In the genomic region with DNA sequence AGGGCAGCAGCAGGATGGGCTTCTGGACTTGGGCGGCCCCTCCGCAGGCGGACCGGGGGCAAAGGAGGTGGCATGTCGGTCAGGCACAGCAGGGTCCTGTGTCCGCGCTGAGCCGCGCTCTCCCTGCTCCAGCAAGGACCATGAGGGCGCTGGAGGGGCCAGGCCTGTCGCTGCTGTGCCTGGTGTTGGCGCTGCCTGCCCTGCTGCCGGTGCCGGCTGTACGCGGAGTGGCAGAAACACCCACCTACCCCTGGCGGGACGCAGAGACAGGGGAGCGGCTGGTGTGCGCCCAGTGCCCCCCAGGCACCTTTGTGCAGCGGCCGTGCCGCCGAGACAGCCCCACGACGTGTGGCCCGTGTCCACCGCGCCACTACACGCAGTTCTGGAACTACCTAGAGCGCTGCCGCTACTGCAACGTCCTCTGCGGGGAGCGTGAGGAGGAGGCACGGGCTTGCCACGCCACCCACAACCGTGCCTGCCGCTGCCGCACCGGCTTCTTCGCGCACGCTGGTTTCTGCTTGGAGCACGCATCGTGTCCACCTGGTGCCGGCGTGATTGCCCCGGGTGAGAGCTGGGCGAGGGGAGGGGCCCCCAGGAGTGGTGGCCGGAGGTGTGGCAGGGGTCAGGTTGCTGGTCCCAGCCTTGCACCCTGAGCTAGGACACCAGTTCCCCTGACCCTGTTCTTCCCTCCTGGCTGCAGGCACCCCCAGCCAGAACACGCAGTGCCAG, we compare ENCODE assay signal across 1 cellular context.
A peak's percentile ranks its signal among the peaks of the same experiment; 100 is the strongest.
TF ChIP-seq lines count a peak whose summit lies in the region.

A gene with protein sequence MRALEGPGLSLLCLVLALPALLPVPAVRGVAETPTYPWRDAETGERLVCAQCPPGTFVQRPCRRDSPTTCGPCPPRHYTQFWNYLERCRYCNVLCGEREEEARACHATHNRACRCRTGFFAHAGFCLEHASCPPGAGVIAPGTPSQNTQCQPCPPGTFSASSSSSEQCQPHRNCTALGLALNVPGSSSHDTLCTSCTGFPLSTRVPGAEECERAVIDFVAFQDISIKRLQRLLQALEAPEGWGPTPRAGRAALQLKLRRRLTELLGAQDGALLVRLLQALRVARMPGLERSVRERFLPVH (plus strand): TSS at position 25 of the 729 bp plus-strand sequence. CDS start 116 bp downstream, at position 141.

TF ChIP-seq in WTC11, 78 proteins besides CTCF, POLR2A, EP300 and RAD21 (continued from another document and continues in another):
- TF ChIP-seq, protein P1, sequence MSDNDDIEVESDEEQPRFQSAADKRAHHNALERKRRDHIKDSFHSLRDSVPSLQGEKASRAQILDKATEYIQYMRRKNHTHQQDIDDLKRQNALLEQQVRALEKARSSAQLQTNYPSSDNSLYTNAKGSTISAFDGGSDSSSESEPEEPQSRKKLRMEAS (CRISPR knock-in tag; IDR thresholded peaks at IDR 0.05): 0 out of 2 replicates have a peak, but pooled peaks have one; percentile 61
- TF ChIP-seq, protein P2, sequence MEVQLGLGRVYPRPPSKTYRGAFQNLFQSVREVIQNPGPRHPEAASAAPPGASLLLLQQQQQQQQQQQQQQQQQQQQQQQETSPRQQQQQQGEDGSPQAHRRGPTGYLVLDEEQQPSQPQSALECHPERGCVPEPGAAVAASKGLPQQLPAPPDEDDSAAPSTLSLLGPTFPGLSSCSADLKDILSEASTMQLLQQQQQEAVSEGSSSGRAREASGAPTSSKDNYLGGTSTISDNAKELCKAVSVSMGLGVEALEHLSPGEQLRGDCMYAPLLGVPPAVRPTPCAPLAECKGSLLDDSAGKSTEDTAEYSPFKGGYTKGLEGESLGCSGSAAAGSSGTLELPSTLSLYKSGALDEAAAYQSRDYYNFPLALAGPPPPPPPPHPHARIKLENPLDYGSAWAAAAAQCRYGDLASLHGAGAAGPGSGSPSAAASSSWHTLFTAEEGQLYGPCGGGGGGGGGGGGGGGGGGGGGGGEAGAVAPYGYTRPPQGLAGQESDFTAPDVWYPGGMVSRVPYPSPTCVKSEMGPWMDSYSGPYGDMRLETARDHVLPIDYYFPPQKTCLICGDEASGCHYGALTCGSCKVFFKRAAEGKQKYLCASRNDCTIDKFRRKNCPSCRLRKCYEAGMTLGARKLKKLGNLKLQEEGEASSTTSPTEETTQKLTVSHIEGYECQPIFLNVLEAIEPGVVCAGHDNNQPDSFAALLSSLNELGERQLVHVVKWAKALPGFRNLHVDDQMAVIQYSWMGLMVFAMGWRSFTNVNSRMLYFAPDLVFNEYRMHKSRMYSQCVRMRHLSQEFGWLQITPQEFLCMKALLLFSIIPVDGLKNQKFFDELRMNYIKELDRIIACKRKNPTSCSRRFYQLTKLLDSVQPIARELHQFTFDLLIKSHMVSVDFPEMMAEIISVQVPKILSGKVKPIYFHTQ (CRISPR knock-in tag; IDR thresholded peaks at IDR 0.05): no peak
- TF ChIP-seq, protein P3, sequence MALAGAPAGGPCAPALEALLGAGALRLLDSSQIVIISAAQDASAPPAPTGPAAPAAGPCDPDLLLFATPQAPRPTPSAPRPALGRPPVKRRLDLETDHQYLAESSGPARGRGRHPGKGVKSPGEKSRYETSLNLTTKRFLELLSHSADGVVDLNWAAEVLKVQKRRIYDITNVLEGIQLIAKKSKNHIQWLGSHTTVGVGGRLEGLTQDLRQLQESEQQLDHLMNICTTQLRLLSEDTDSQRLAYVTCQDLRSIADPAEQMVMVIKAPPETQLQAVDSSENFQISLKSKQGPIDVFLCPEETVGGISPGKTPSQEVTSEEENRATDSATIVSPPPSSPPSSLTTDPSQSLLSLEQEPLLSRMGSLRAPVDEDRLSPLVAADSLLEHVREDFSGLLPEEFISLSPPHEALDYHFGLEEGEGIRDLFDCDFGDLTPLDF (CRISPR knock-in tag; IDR thresholded peaks at IDR 0.05): no peak
- TF ChIP-seq HMGA2 (CRISPR knock-in tag; IDR thresholded peaks at IDR 0.05): no peak
- 0 out of 2 replicates have a peak, but pooled peaks have one; percentile 50 for TF ChIP-seq NR1H2 (CRISPR knock-in tag; IDR thresholded peaks at IDR 0.05)
- no peak for TF ChIP-seq SOX15 (CRISPR knock-in tag; IDR thresholded peaks at IDR 0.05)
- TF ChIP-seq, protein P4, sequence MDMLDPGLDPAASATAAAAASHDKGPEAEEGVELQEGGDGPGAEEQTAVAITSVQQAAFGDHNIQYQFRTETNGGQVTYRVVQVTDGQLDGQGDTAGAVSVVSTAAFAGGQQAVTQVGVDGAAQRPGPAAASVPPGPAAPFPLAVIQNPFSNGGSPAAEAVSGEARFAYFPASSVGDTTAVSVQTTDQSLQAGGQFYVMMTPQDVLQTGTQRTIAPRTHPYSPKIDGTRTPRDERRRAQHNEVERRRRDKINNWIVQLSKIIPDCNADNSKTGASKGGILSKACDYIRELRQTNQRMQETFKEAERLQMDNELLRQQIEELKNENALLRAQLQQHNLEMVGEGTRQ (CRISPR knock-in tag; IDR thresholded peaks at IDR 0.05): no peak
- no peak for TF ChIP-seq GRHL2 (CRISPR knock-in tag; IDR thresholded peaks at IDR 0.05; ENCODE audit: insufficient replicate concordance, severe bottlenecking)
- TF ChIP-seq FOXJ3 (CRISPR knock-in tag; IDR thresholded peaks at IDR 0.05; ENCODE audit: borderline replicate concordance): no peak
- TF ChIP-seq TP53 (CRISPR knock-in tag; IDR thresholded peaks at IDR 0.05): no peak; the same call in 1 of the 2 replicates
- peak; percentile 48; the same call in 1 of the 2 replicates for TF ChIP-seq SP1 (CRISPR knock-in tag; conservative IDR thresholded peaks at IDR 0.05)
- 0 out of 2 replicates have a peak, but pooled peaks have one; percentile 34 for TF ChIP-seq ZNF671 (CRISPR knock-in tag; IDR thresholded peaks at IDR 0.05)
- no peak for TF ChIP-seq ZNF396 (CRISPR knock-in tag; IDR thresholded peaks at IDR 0.05; ENCODE audit: borderline replicate concordance)
- TF ChIP-seq, protein P5, sequence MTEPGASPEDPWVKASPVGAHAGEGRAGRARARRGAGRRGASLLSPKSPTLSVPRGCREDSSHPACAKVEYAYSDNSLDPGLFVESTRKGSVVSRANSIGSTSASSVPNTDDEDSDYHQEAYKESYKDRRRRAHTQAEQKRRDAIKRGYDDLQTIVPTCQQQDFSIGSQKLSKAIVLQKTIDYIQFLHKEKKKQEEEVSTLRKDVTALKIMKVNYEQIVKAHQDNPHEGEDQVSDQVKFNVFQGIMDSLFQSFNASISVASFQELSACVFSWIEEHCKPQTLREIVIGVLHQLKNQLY (CRISPR knock-in tag; IDR thresholded peaks at IDR 0.05): no peak
- TF ChIP-seq, protein P6, sequence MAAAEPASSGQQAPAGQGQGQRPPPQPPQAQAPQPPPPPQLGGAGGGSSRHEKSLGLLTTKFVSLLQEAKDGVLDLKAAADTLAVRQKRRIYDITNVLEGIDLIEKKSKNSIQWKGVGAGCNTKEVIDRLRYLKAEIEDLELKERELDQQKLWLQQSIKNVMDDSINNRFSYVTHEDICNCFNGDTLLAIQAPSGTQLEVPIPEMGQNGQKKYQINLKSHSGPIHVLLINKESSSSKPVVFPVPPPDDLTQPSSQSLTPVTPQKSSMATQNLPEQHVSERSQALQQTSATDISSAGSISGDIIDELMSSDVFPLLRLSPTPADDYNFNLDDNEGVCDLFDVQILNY (CRISPR knock-in tag; IDR thresholded peaks at IDR 0.05): peak; percentile 35; the same call in 1 of the 2 replicates
- TF ChIP-seq, protein P7, sequence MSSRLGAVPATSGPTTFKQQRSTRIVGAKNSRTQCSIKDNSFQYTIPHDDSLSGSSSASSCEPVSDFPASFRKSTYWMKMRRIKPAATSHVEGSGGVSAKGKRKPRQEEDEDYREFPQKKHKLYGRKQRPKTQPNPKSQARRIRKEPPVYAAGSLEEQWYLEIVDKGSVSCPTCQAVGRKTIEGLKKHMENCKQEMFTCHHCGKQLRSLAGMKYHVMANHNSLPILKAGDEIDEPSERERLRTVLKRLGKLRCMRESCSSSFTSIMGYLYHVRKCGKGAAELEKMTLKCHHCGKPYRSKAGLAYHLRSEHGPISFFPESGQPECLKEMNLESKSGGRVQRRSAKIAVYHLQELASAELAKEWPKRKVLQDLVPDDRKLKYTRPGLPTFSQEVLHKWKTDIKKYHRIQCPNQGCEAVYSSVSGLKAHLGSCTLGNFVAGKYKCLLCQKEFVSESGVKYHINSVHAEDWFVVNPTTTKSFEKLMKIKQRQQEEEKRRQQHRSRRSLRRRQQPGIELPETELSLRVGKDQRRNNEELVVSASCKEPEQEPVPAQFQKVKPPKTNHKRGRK (CRISPR knock-in tag; IDR thresholded peaks at IDR 0.05; ENCODE audit: borderline replicate concordance): no peak
- TF ChIP-seq, protein P8, sequence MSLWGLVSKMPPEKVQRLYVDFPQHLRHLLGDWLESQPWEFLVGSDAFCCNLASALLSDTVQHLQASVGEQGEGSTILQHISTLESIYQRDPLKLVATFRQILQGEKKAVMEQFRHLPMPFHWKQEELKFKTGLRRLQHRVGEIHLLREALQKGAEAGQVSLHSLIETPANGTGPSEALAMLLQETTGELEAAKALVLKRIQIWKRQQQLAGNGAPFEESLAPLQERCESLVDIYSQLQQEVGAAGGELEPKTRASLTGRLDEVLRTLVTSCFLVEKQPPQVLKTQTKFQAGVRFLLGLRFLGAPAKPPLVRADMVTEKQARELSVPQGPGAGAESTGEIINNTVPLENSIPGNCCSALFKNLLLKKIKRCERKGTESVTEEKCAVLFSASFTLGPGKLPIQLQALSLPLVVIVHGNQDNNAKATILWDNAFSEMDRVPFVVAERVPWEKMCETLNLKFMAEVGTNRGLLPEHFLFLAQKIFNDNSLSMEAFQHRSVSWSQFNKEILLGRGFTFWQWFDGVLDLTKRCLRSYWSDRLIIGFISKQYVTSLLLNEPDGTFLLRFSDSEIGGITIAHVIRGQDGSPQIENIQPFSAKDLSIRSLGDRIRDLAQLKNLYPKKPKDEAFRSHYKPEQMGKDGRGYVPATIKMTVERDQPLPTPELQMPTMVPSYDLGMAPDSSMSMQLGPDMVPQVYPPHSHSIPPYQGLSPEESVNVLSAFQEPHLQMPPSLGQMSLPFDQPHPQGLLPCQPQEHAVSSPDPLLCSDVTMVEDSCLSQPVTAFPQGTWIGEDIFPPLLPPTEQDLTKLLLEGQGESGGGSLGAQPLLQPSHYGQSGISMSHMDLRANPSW (CRISPR knock-in tag; conservative IDR thresholded peaks at IDR 0.05; ENCODE audit: low read depth): no peak
- TF ChIP-seq ZNF317 (CRISPR knock-in tag; IDR thresholded peaks at IDR 0.05; ENCODE audit: borderline replicate concordance, low read depth): no peak
- TF ChIP-seq ZNF219 (CRISPR knock-in tag; IDR thresholded peaks at IDR 0.05; ENCODE audit: borderline replicate concordance): no peak
- 0 out of 2 replicates have a peak, but pooled peaks have one; percentile 37 for TF ChIP-seq ATF1 (CRISPR knock-in tag; IDR thresholded peaks at IDR 0.05)
- TF ChIP-seq, protein P9, sequence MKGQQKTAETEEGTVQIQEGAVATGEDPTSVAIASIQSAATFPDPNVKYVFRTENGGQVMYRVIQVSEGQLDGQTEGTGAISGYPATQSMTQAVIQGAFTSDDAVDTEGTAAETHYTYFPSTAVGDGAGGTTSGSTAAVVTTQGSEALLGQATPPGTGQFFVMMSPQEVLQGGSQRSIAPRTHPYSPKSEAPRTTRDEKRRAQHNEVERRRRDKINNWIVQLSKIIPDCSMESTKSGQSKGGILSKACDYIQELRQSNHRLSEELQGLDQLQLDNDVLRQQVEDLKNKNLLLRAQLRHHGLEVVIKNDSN (CRISPR knock-in tag; IDR thresholded peaks at IDR 0.05): no peak
- TF ChIP-seq, protein P10, sequence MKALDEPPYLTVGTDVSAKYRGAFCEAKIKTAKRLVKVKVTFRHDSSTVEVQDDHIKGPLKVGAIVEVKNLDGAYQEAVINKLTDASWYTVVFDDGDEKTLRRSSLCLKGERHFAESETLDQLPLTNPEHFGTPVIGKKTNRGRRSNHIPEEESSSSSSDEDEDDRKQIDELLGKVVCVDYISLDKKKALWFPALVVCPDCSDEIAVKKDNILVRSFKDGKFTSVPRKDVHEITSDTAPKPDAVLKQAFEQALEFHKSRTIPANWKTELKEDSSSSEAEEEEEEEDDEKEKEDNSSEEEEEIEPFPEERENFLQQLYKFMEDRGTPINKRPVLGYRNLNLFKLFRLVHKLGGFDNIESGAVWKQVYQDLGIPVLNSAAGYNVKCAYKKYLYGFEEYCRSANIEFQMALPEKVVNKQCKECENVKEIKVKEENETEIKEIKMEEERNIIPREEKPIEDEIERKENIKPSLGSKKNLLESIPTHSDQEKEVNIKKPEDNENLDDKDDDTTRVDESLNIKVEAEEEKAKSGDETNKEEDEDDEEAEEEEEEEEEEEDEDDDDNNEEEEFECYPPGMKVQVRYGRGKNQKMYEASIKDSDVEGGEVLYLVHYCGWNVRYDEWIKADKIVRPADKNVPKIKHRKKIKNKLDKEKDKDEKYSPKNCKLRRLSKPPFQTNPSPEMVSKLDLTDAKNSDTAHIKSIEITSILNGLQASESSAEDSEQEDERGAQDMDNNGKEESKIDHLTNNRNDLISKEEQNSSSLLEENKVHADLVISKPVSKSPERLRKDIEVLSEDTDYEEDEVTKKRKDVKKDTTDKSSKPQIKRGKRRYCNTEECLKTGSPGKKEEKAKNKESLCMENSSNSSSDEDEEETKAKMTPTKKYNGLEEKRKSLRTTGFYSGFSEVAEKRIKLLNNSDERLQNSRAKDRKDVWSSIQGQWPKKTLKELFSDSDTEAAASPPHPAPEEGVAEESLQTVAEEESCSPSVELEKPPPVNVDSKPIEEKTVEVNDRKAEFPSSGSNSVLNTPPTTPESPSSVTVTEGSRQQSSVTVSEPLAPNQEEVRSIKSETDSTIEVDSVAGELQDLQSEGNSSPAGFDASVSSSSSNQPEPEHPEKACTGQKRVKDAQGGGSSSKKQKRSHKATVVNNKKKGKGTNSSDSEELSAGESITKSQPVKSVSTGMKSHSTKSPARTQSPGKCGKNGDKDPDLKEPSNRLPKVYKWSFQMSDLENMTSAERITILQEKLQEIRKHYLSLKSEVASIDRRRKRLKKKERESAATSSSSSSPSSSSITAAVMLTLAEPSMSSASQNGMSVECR (CRISPR knock-in tag; IDR thresholded peaks at IDR 0.05; ENCODE audit: borderline replicate concordance): peak; percentile 79; the same call in 1 of the 2 replicates
- peak; percentile 87 for TF ChIP-seq ZNF416 (CRISPR knock-in tag; IDR thresholded peaks at IDR 0.05)
- TF ChIP-seq GTF2I (CRISPR knock-in tag; conservative IDR thresholded peaks at IDR 0.05): no peak
- TF ChIP-seq OVOL2 (CRISPR knock-in tag; IDR thresholded peaks at IDR 0.05; ENCODE audit: borderline replicate concordance): no peak
- TF ChIP-seq, protein P11, sequence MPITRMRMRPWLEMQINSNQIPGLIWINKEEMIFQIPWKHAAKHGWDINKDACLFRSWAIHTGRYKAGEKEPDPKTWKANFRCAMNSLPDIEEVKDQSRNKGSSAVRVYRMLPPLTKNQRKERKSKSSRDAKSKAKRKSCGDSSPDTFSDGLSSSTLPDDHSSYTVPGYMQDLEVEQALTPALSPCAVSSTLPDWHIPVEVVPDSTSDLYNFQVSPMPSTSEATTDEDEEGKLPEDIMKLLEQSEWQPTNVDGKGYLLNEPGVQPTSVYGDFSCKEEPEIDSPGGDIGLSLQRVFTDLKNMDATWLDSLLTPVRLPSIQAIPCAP (CRISPR knock-in tag; IDR thresholded peaks at IDR 0.05): no peak
- TF ChIP-seq, protein P12, sequence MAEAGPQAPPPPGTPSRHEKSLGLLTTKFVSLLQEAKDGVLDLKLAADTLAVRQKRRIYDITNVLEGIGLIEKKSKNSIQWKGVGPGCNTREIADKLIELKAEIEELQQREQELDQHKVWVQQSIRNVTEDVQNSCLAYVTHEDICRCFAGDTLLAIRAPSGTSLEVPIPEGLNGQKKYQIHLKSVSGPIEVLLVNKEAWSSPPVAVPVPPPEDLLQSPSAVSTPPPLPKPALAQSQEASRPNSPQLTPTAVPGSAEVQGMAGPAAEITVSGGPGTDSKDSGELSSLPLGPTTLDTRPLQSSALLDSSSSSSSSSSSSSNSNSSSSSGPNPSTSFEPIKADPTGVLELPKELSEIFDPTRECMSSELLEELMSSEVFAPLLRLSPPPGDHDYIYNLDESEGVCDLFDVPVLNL (CRISPR knock-in tag; IDR thresholded peaks at IDR 0.05; ENCODE audit: borderline replicate concordance, low read depth): no peak
- no peak for TF ChIP-seq ELF4 (CRISPR knock-in tag; IDR thresholded peaks at IDR 0.05; ENCODE audit: low read depth)
- no peak; the same call in 1 of the 2 replicates for TF ChIP-seq PRRX2 (CRISPR knock-in tag; IDR thresholded peaks at IDR 0.05)
- TF ChIP-seq NR3C1 (CRISPR knock-in tag; conservative IDR thresholded peaks at IDR 0.05; ENCODE audit: low read depth): no peak
- no peak for TF ChIP-seq NR2C2 (CRISPR knock-in tag; IDR thresholded peaks at IDR 0.05)
- TF ChIP-seq RELA (CRISPR knock-in tag; IDR thresholded peaks at IDR 0.05; ENCODE audit: borderline replicate concordance): no peak
- peak; percentile 63 for TF ChIP-seq ETV6 (CRISPR knock-in tag; IDR thresholded peaks at IDR 0.05)
